1 cellular context compared by ENCODE assay signal in genomic region chr22:17131686-17132085, GRCh38.
TF ChIP-seq lines count a peak whose summit lies in the region.

No MANE protein-coding gene starts in this region.

TF ChIP-seq in K562, 482 proteins besides CTCF, POLR2A, EP300 and RAD21:
- no peak for TF ChIP-seq L3MBTL2 (IDR thresholded peaks at IDR 0.05)
- TF ChIP-seq FOXO4 (CRISPR knock-in tag; IDR thresholded peaks at IDR 0.05) = no peak
- TF ChIP-seq ZNF12 (CRISPR knock-in tag; IDR thresholded peaks at IDR 0.05) = no peak
- no peak for TF ChIP-seq NFYB (IDR thresholded peaks at IDR 0.05; ENCODE audit: extremely low read depth, insufficient read length)
- no peak for TF ChIP-seq CCAR2 (IDR thresholded peaks at IDR 0.05; ENCODE audit: low read depth, low read length)
- no peak for TF ChIP-seq ZNF124 (CRISPR knock-in tag; IDR thresholded peaks at IDR 0.05)
- TF ChIP-seq PTTG1 (tag; IDR thresholded peaks at IDR 0.05; ENCODE audit: low read depth) = no peak
- TF ChIP-seq MTA1 (IDR thresholded peaks at IDR 0.05; ENCODE audit: borderline replicate concordance) = no peak
